In the genomic region with DNA sequence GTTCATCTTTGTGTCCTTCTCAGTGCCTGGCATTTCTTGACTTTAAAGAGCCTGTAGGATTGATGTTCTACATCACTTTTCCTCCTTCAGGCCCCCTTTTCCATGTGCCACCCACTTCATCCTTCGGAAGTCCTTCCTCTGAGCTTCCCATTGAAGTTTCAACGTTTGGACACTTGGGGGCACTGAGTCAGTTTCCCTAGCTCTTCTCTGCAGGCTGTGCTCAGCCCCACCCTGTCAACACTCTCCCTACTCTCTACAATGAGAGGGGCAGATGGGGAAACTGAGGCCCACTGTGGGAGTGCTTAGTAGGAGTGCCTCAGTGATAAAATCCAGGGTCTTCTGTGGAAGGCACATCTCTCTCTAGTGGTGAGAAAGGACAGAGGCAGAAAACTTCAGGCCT, we compare ENCODE assay signal across 10 cellular contexts. TPM values are rescaled to one million over a fixed set of nuclear protein-coding genes. Genes with fewer than 3 reads are reported as not detected.
DNase-seq lines count a peak whose midpoint lies in the region; ATAC-seq, FAIRE-seq and TF ChIP-seq lines count a peak whose summit lies in the region.
"Had no signal": no experiment of that assay in that cellular context is flagged by ENCODE, and none has a peak within 500 bp of the region (broad histone marks: within the 10 kb centered on the region; RNA-seq: fewer than 3 reads in every experiment).

No MANE protein-coding gene starts in this region.

- peak overlapping the region in 56 of 59 donors; percentile 27 to 100 (median 97) for H3K27ac ChIP-seq in dorsolateral prefrontal cortex
- H3K27ac ChIP-seq: C4-2B, epithelial cell of prostate had no signal

- DNase-seq in left ventricle myocardium superior (no peak), left cardiac atrium (no peak), dorsolateral prefrontal cortex (no peak), HTR-8/SVneo (ENCODE audit: insufficient read length, low spot score) (no peak), NCI-H1105 treated with DMSO at 0.1 percent for 48 hours (lab: John Stamatoyannopoulos, UW) (no peak), NCI-H146 (lab: John Stamatoyannopoulos, UW) (no peak)
- DNase-seq: NCI-H187; stimulated activated CD4-positive, alpha-beta T cell treated with anti-CD3 and anti-CD28 coated beads, Interleukin-2, amount 100 ng/mL, for 48 hours had no signal

- FAIRE-seq in HTR-8/SVneo (lab: Jason Lieb, UNC): no peak

- intact Hi-C loops in left ventricle myocardium superior (cut with micrococcal nuclease) (no loop called here), left cardiac atrium (cut with DNase I) (no loop called here), dorsolateral prefrontal cortex (cut with DNase I) (no loop called here)

- H3K4me3 ChIP-seq in dorsolateral prefrontal cortex: no peak overlapping the region

- ATAC-seq in left ventricle myocardium superior (peak; percentile 45), left cardiac atrium (no peak)

- peak in 53 of 56 donors; percentile 20 to 64 (median 53) for TF ChIP-seq CTCF in dorsolateral prefrontal cortex (IDR thresholded peaks at IDR 0.05 in 54 of 56, conservative IDR thresholded peaks at IDR 0.05 in 2 of 56; ENCODE audit: low read depth in 1 of 56, partially characterized antibody in 56 of 56)

- H3K27me3 ChIP-seq in dorsolateral prefrontal cortex: no peaks in the 10 kb centered on the region

RNA-seq across cellular contexts. Expression of a gene that starts 11.9 kb away (rescaled TPM):
- total RNA-seq in left ventricle myocardium superior (not detected), left cardiac atrium (under 1 TPM; 0.05 to 0.15 TPM), dorsolateral prefrontal cortex (100 to 1,000 TPM in 99 of 120 experiments, 10 to 100 TPM in 21; 53.1 to 378 (median 135) TPM)

RNA-seq across cellular contexts. Expression of a gene that starts 23.3 kb away (rescaled TPM):
- total RNA-seq in left ventricle myocardium superior (not detected), left cardiac atrium (under 1 TPM in 1 of 2 donors, not detected in 1; 0.06 TPM), dorsolateral prefrontal cortex (100 to 1,000 TPM in 76 of 120 experiments, 10 to 100 TPM in 44; 68.4 to 189 (median 105) TPM)

RNA-seq across cellular contexts. Expression of a gene that starts 26.3 kb away (rescaled TPM):
- total RNA-seq in left ventricle myocardium superior (2.4 TPM), left cardiac atrium (1 to 10 TPM; 3.3 to 3.4 TPM), dorsolateral prefrontal cortex (10 to 100 TPM in 7 of 120 experiments, 1 to 10 TPM in 113; 4.7 to 13.1 (median 7.1) TPM)

RNA-seq across cellular contexts. Expression of a gene that starts 40.3 kb away (rescaled TPM):
- total RNA-seq in left ventricle myocardium superior (19.2 TPM), left cardiac atrium (10 to 100 TPM; 18.8 to 22.1 TPM), dorsolateral prefrontal cortex (100 to 1,000 TPM; 106 to 269 (median 187) TPM)

RNA-seq across cellular contexts. Expression of a gene that starts 57.5 kb away (rescaled TPM):
- total RNA-seq in left ventricle myocardium superior (243 TPM), left cardiac atrium (100 to 1,000 TPM; 114 to 176 TPM), dorsolateral prefrontal cortex (1,000 to 10,000 TPM in 6 of 120 experiments, 100 to 1,000 TPM in 114; 289 to 1,943 (median 637) TPM)

Comparison
In these comparisons a context has a peak if more than half of its experiments do, and no peak if none do; other contexts are left out.
1. RNA of a gene that starts 11.9 kb away (total RNA-seq): 53.1 to 378 TPM in dorsolateral prefrontal cortex; 0.05 to 0.15 TPM in left cardiac atrium and not detected in left ventricle myocardium superior (single experiment); every median in the first group is over 10 times any median in the second.
2. RNA of a gene that starts 23.3 kb away (total RNA-seq): 68.4 to 189 TPM in dorsolateral prefrontal cortex; 0.06 TPM in left cardiac atrium and not detected in left ventricle myocardium superior (single experiment); every median in the first group is over 10 times any median in the second.